Comparison of ENCODE assay signal across 8 cellular contexts in genomic region chr7:100126931-100127865, GRCh38. TPM values are rescaled to one million over a fixed set of nuclear protein-coding genes. Genes with fewer than 3 reads are reported as not detected.
DNase-seq lines count a peak whose midpoint lies in the region; ATAC-seq, FAIRE-seq and TF ChIP-seq lines count a peak whose summit lies in the region.

MBLAC1 (plus strand) TSS chr7:100126967; CDS start chr7:100127396, 429 bp downstream.

- H3K4me3 ChIP-seq in BE2C (ENCODE audit: low read depth, low read length) (peak within 1 kb of the TSS; percentile 93), HepG2 (replicated peaks in 1 of 3; ENCODE audit: insufficient read depth in 1 of 3, low read depth in 2 of 3, low read length in 3 of 3) (peak within 1 kb of the TSS; percentile 74 to 92 (median 84))

- peak within 1 kb of the TSS; percentile 88 for H3K9ac ChIP-seq in HepG2 (ENCODE audit: insufficient read depth, low read depth, low read length)

- H3K79me2 ChIP-seq in HepG2 (ENCODE audit: insufficient read depth, low read length) = peaks cover 5% of the 10 kb centered on the region

- TF ChIP-seq RAD21 in HepG2 (CRISPR knock-in tag; IDR thresholded peaks at IDR 0.05) = no peak

- 0% methylated on average over 27 of the region's 85 CpGs for WGBS in HepG2 (ENCODE audit: low lambda C conversion rate)

- peak; percentile 77 for FAIRE-seq in HepG2 (lab: Jason Lieb, UNC)

- no peaks in the 10 kb centered on the region for H3K9me3 Mint-ChIP-seq in dendritic cell treated with granulocyte-macrophage colony-stimulating factor and Interleukin-4, amounts not matched to agents 40 ng/mL and 50 ng/mL, for 4 days

- intact Hi-C loops in dendritic cell treated with granulocyte-macrophage colony-stimulating factor and Interleukin-4, amounts not matched to agents 40 ng/mL and 50 ng/mL, for 4 days (cut with micrococcal nuclease) = loop anchor here (1.0 to 2.0 kb wide), 3 partner anchors 8 to 46 kb away; partner anchors contain the start of genes AP4M1, CNPY4, MCM7 and TAF6
- intact Hi-C loops in HepG2 (cut with micrococcal nuclease; ENCODE audit: unreplicated experiment) = loop anchor here (5.0 kb wide), 1 partner anchor 45 kb away; the partner anchor contains the start of gene ZNF3

- H3K36me3 ChIP-seq in BE2C = no peaks in the 10 kb centered on the region
- no peaks in the 10 kb centered on the region for H3K36me3 ChIP-seq in HepG2 (replicated peaks in 1 of 2; ENCODE audit: control insufficient read depth in 1 of 2, insufficient read depth in 2 of 2, low read length in 2 of 2)

- DNase-seq in BE2C = peak; percentile 88
- DNase-seq in NCI-H748 (lab: John Stamatoyannopoulos, UW; ENCODE audit: unreplicated experiment) = peak; percentile 92
- peak; percentile 87 to 90 for DNase-seq in activated CD4-positive, alpha-beta T cell treated with anti-CD3 and anti-CD28 coated beads, Interleukin-2, amount 50 U/mL, for 24 hours (ENCODE audit: low read depth in 1 of 2, low spot score in 1 of 2)
- DNase-seq in HepG2 (ENCODE audit: low spot score) = peak; percentile 79
- peak; percentile 83 for DNase-seq in stimulated activated CD4-positive, alpha-beta T cell treated with anti-CD3 and anti-CD28 coated beads, Interleukin-2, amount 100 ng/mL, for 4 hours (ENCODE audit: low read depth)

- H3K4me1 ChIP-seq in BE2C (no peaks in the 10 kb centered on the region), HepG2 (ENCODE audit: insufficient read depth, low read length) (peaks cover 55% of the 10 kb centered on the region)

- H4K20me1 ChIP-seq in HepG2 (ENCODE audit: insufficient read depth, low read length) = no peaks in the 10 kb centered on the region

- H3K27me3 Mint-ChIP-seq in dendritic cell treated with granulocyte-macrophage colony-stimulating factor and Interleukin-4, amounts not matched to agents 40 ng/mL and 50 ng/mL, for 4 days = peaks cover 17% of the 10 kb centered on the region

- TF ChIP-seq EP300 in HepG2 (IDR thresholded peaks at IDR 0.05; ENCODE audit: low read depth in 2 of 2, low read length in 2 of 2) (no peak), HepG2 (CRISPR knock-in tag; IDR thresholded peaks at IDR 0.05; ENCODE audit: borderline replicate concordance) (no peak)

- peak within 1 kb of the TSS; percentile 99 for H3K27ac Mint-ChIP-seq in dendritic cell treated with granulocyte-macrophage colony-stimulating factor and Interleukin-4, amounts not matched to agents 40 ng/mL and 50 ng/mL, for 4 days

- no peak within 1 kb of the TSS for H2AFZ ChIP-seq in HepG2 (ENCODE audit: low read length)

- CTCF ChIA-PET in HepG2 (lab: Yijun Ruan, JAX; ENCODE audit: low intra/inter-chr PET ratio, low total read pairs) = no interaction called here

- in situ Hi-C loops in HepG2 (cut with HindIII; ENCODE audit: extremely low pct_ligation_motif_present, low pct_unique_long_range_greater_than_20kb) = no loop called here

- POLR2A ChIA-PET in HepG2 (lab: Yijun Ruan, JAX) = interaction anchor here (0.9 to 3.5 kb wide), 6 partner anchors 21 to 309 kb away, joined by 3 to 48 read pairs (median 6); partner anchors contain the start of genes AP4M1, COPS6, LAMTOR4 and MCM7

- peaks cover 48% of the 10 kb centered on the region for H3K4me1 Mint-ChIP-seq in dendritic cell treated with granulocyte-macrophage colony-stimulating factor and Interleukin-4, amounts not matched to agents 40 ng/mL and 50 ng/mL, for 4 days (ENCODE audit: low read depth)

- peak within 1 kb of the TSS; percentile 74 for H3K4me2 ChIP-seq in HepG2 (ENCODE audit: low read depth, low read length)

- no peaks in the 10 kb centered on the region for H3K9me3 ChIP-seq in BE2C
- H3K9me3 ChIP-seq in HepG2 (ENCODE audit: low read length) = no peaks in the 10 kb centered on the region

- ATAC-seq in GM19324 (IDR thresholded peaks at IDR 0.05; ENCODE audit: low FRiP score, unreplicated experiment) (peak; percentile 62), HG03520 (IDR thresholded peaks at IDR 0.05; ENCODE audit: unreplicated experiment) (peak; percentile 42), HepG2 (peak; percentile 56)

- no TSS peak for BruUV-seq in HepG2 (replicated peaks; lab: Mats Ljungman, UMichigan)

- H3K4me3 Mint-ChIP-seq in dendritic cell treated with granulocyte-macrophage colony-stimulating factor and Interleukin-4, amounts not matched to agents 40 ng/mL and 50 ng/mL, for 4 days = peak within 1 kb of the TSS; percentile 98

- TF ChIP-seq CTCF in BE2C (IDR thresholded peaks at IDR 0.05; ENCODE audit: low read depth, low read length) = 0 out of 2 replicates have a peak, but pooled peaks have one; percentile 0
- TF ChIP-seq CTCF in HepG2 (CRISPR knock-in tag; IDR thresholded peaks at IDR 0.05) = 0 out of 2 replicates have a peak, but pooled peaks have one; percentile 7

- H3K27ac ChIP-seq in HepG2 (ENCODE audit: extremely low read length, insufficient read depth, low read length) = peak within 1 kb of the TSS; percentile 96

- peak in 1 of 2 experiments; percentile 78; a peak in 2 of 4 replicates for TF ChIP-seq POLR2A in HepG2 (IDR thresholded peaks at IDR 0.05; ENCODE audit: insufficient read depth in 1 of 2, low read depth in 2 of 2, low read length in 2 of 2)

- H3K36me3 Mint-ChIP-seq in dendritic cell treated with granulocyte-macrophage colony-stimulating factor and Interleukin-4, amounts not matched to agents 40 ng/mL and 50 ng/mL, for 4 days (ENCODE audit: low read depth) = peaks cover 20% of the 10 kb centered on the region

- H3K27me3 ChIP-seq in BE2C (no peaks in the 10 kb centered on the region), HepG2 (ENCODE audit: control insufficient read depth in 1 of 2, insufficient read depth in 2 of 2, low read length in 2 of 2) (no peaks in the 10 kb centered on the region)

TF ChIP-seq in HepG2, 621 proteins besides CTCF, POLR2A, EP300 and RAD21 (continues in another document):
- peak; percentile 79; the same call in 1 of the 2 replicates for TF ChIP-seq BRCA1 (CRISPR knock-in tag; IDR thresholded peaks at IDR 0.05)

RNA-seq across cellular contexts. Expression of gene MBLAC1, which starts in this region (rescaled TPM):
- 10.1 TPM for polyA plus RNA-seq in BE2C (2012; ENCODE audit: insufficient read depth, insufficient read length, low read depth)
- total RNA-seq in HepG2 (2016; rRNA removed; fragmentation: Illumina TruSeq; extraction: Trizol) = 1.8 and 2.1 TPM in 2 replicates
- 0.71 and 0.88 TPM in 2 replicates for total RNA-seq in HepG2 (2016; cell fraction: cytosol; rRNA removed; fragmentation: Illumina TruSeq; extraction: Trizol; ENCODE audit: low read depth)
- 1.5 and 2.1 TPM in 2 replicates for total RNA-seq in HepG2 (2016; cell fraction: insoluble cytoplasmic fraction; rRNA removed; fragmentation: Illumina TruSeq; extraction: Trizol)
- total RNA-seq in HepG2 (2016; cell fraction: membrane; rRNA removed; fragmentation: Illumina TruSeq; extraction: Trizol) = 1.2 and 1.3 TPM in 2 replicates
- 0.84 and 1.3 TPM in 2 replicates for total RNA-seq in HepG2 (2016; cell fraction: nucleus; rRNA removed; fragmentation: Illumina TruSeq; extraction: Trizol)
- polyA plus RNA-seq in HepG2 (2011; rRNA removed) = 0.79 and 0.88 TPM in 2 replicates
- polyA plus RNA-seq in HepG2 (2011; cell fraction: cytosol; rRNA removed) = 1.3 and 2.1 TPM in 2 replicates
- polyA plus RNA-seq in HepG2 (2011; cell fraction: nucleus; rRNA removed) = 1.5 and 1.9 TPM in 2 replicates
- polyA plus RNA-seq in HepG2 (2012) = 0.91 and 1.1 TPM in 2 replicates
- 0.66 and 1.1 TPM in 2 replicates for polyA plus RNA-seq in HepG2 (2016; cell fraction: cytosol; fragmentation: Illumina TruSeq; extraction: Trizol; ENCODE audit: low read depth)
- 1.7 and 1.9 TPM in 2 replicates for polyA plus RNA-seq in HepG2 (2016; cell fraction: insoluble cytoplasmic fraction; fragmentation: Illumina TruSeq; extraction: Trizol; ENCODE audit: low read depth)
- polyA plus RNA-seq in HepG2 (2016; cell fraction: membrane; fragmentation: Illumina TruSeq; extraction: Trizol; ENCODE audit: low read depth) = 0.77 and 1.1 TPM in 2 replicates
- polyA plus RNA-seq in HepG2 (2016; cell fraction: nucleus; fragmentation: Illumina TruSeq; extraction: Trizol; ENCODE audit: insufficient read depth, low read depth) = 1.5 TPM in 2 replicates
- 0.58 and 0.65 TPM in 2 replicates for polyA minus RNA-seq in HepG2 (2011; rRNA and poly(A)+ RNA removed; ENCODE audit: low replicate concordance)
- 0.70 TPM in 1 of 2 replicates, not detected in the other for polyA minus RNA-seq in HepG2 (2011; cell fraction: cytosol; rRNA and poly(A)+ RNA removed)
- 1.4 and 1.7 TPM in 2 replicates for polyA minus RNA-seq in HepG2 (2011; cell fraction: nucleus; rRNA and poly(A)+ RNA removed)

Comparison
In these comparisons a context has a peak if more than half of its experiments do, and no peak if none do; other contexts are left out.
1. Peak in every context shown above with its lines: DNase-seq, ATAC-seq, H3K4me3 ChIP-seq and H3K27ac ChIP-seq.